1 cellular context compared by ENCODE assay signal in genomic region chr13:94333131-94333820, GRCh38.
TF ChIP-seq lines count a peak whose summit lies in the region.

No MANE protein-coding gene starts in this region.

TF ChIP-seq in WTC11, 78 proteins besides CTCF, POLR2A, EP300 and RAD21 (continued from another document):
- TF ChIP-seq ESRRA (CRISPR knock-in tag; IDR thresholded peaks at IDR 0.05; ENCODE audit: borderline replicate concordance) (no peak), FOXK1 (CRISPR knock-in tag; IDR thresholded peaks at IDR 0.05) (no peak)
- TF ChIP-seq, protein P1, sequence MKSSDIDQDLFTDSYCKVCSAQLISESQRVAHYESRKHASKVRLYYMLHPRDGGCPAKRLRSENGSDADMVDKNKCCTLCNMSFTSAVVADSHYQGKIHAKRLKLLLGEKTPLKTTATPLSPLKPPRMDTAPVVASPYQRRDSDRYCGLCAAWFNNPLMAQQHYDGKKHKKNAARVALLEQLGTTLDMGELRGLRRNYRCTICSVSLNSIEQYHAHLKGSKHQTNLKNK (CRISPR knock-in tag; IDR thresholded peaks at IDR 0.05), result no peak
TF ChIP-seq in WTC11: peak in this region for 0.
